In the genomic region with DNA sequence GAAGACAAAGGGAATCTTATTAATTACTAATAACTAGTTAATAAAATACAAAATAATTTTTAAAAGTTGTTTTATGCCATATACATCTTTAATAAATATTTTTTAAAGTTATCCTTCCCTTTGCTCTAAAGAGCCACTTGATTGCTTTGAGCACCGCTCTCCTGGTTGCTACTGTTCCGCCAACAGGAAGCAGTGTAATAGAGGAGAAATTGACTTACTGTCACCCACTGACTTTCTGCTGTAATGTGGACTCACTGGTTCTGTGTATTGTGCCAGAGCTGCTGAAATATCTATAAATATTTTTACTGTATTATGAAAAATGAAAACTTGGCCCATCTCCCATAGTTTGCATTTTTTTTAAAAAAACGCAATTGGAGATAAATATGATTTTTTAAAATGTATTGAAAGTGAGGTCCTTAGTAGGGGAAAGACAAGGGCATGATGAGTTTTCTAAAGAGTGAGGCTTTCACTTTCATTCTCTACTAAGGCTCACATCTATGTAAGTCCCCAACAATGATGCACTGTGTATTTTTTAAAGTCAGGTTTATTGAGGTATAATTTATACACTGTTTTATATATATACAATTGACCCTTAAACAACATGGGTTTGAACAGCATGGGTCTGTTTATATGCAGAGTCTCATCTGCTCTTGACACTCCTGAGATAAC, we compare ENCODE assay signal across 21 cellular contexts.
A peak's percentile ranks its signal among the peaks of the same experiment; 100 is the strongest.
DNase-seq lines count a peak whose midpoint lies in the region; ATAC-seq and TF ChIP-seq lines count a peak whose summit lies in the region.
"Had no signal": no experiment of that assay in that cellular context is flagged by ENCODE, and none has a peak within 500 bp of the region (broad histone marks: within the 10 kb centered on the region; RNA-seq: fewer than 3 reads in every experiment).

No MANE protein-coding gene starts in this region.

- H4K20me1 ChIP-seq in GM23338 (replicated peaks; ENCODE audit: insufficient read depth): no peaks in the 10 kb centered on the region

- H3K4me3 ChIP-seq in GM12865 (ENCODE audit: low read depth, low read length): no peak overlapping the region; the same call in 1 of the 2 replicates
- H3K4me3 ChIP-seq in GM23338: no peak overlapping the region
- no peak overlapping the region for H3K4me3 ChIP-seq in A673 (ENCODE audit: low read depth, low read length, poor library complexity, severe bottlenecking)
- H3K4me3 ChIP-seq: MG63, sigmoid colon, vagina had no signal

- H3K9me3 ChIP-seq in A673 (ENCODE audit: low read depth, low read length, poor library complexity, severe bottlenecking): no peaks in the 10 kb centered on the region
- H3K9me3 ChIP-seq: MG63, vagina had no signal

- H3F3A ChIP-seq in GM23338 (replicated peaks; ENCODE audit: low read depth): no peaks in the 10 kb centered on the region

- POLR2A ChIA-PET in A673 (lab: Charles Lee; ENCODE audit: low non-redundant PET): no interaction called here

- DNase-seq in GM12865 (ENCODE audit: low read depth) (peak; percentile 40), GM23338 (ENCODE audit: low spot score) (no peak), anterior cingulate cortex (lab: John Stamatoyannopoulos, UW) (no peak), NCI-H82 (lab: John Stamatoyannopoulos, UW) (no peak), A673 (ENCODE audit: low spot score) (no peak), NCI-H187 (lab: John Stamatoyannopoulos, UW) (no peak)
- DNase-seq: activated CD4-positive, alpha-beta memory T cell treated with anti-CD3 and anti-CD28 coated beads, Interleukin-2, amount 10 ng/mL, durations not matched to agents 7 days and 5 days; caudate nucleus; effector memory CD4-positive, alpha-beta T cell; glutamatergic neuron; MG63; NCI-H1694 treated with DMSO at 0.1 percent for 48 hours; NCI-H446; SHP77 treated with DMSO at 0.1 percent for 48 hours; sigmoid colon; stimulated activated CD4-positive, alpha-beta T cell treated with anti-CD3 and anti-CD28 coated beads, Interleukin-1b, Interleukin-23, amount 100 ng/mL, for 48 hours; T-helper 1 cell had no signal

- H3K9me3 Mint-ChIP-seq in GM23338: peaks cover 18% of the 10 kb centered on the region; the same call in 2 of the 3 replicates
- H3K9me3 Mint-ChIP-seq: activated CD4-positive, alpha-beta memory T cell treated with anti-CD3 and anti-CD28 coated beads, Interleukin-2, amount 10 ng/mL, durations not matched to agents 7 days and 5 days had no signal

- peak overlapping the region; percentile 30 for H3K4me2 ChIP-seq in GM23338

- H3K27ac Mint-ChIP-seq in GM23338: no peak overlapping the region
- H3K27ac Mint-ChIP-seq: activated CD4-positive, alpha-beta memory T cell treated with anti-CD3 and anti-CD28 coated beads, Interleukin-2, amount 10 ng/mL, durations not matched to agents 7 days and 5 days had no signal

- H3K4me3 Mint-ChIP-seq in GM23338: no peak overlapping the region
- H3K4me3 Mint-ChIP-seq: activated CD4-positive, alpha-beta memory T cell treated with anti-CD3 and anti-CD28 coated beads, Interleukin-2, amount 10 ng/mL, durations not matched to agents 7 days and 5 days had no signal

- H3K27me3 ChIP-seq in GM23338 (ENCODE audit: insufficient read depth) (no peaks in the 10 kb centered on the region), A673 (replicated peaks; ENCODE audit: insufficient read depth, low read depth, low read length, poor library complexity) (no peaks in the 10 kb centered on the region)
- H3K27me3 ChIP-seq: MG63, sigmoid colon, vagina had no signal

- H3K27me3 Mint-ChIP-seq in GM23338 (ENCODE audit: insufficient read depth, low read depth, poor library complexity): peaks cover 3% of the 10 kb centered on the region

- BruUV-seq in A673 (replicated peaks; lab: Mats Ljungman, UMichigan): no TSS peak

- peaks cover 59% of the 10 kb centered on the region for H3K4me1 Mint-ChIP-seq in GM23338
- H3K4me1 Mint-ChIP-seq: activated CD4-positive, alpha-beta memory T cell treated with anti-CD3 and anti-CD28 coated beads, Interleukin-2, amount 10 ng/mL, durations not matched to agents 7 days and 5 days had no signal

- intact Hi-C loops in A673 (cut with micrococcal nuclease; ENCODE audit: unreplicated experiment): loop anchor here (5.0 kb wide), 2 partner anchors 92 to 312 kb away; no protein-coding TSS in a partner anchor

- H3K36me3 Mint-ChIP-seq in GM23338 (ENCODE audit: low read depth): peaks cover 36% of the 10 kb centered on the region

- H3K27ac ChIP-seq in GM23338 (ENCODE audit: low read depth): no peak overlapping the region
- no peak overlapping the region for H3K27ac ChIP-seq in A673 (ENCODE audit: low read depth, low read length, poor library complexity, severe bottlenecking)
- H3K27ac ChIP-seq: sigmoid colon, vagina, VCaP had no signal

- ATAC-seq in GM18870 (IDR thresholded peaks at IDR 0.05; ENCODE audit: unreplicated experiment) (peak; percentile 78), GM23338 (no peak), HG03521 (IDR thresholded peaks at IDR 0.05; ENCODE audit: unreplicated experiment) (peak; percentile 53)

- H2AFZ ChIP-seq in GM23338: no peak overlapping the region

- H3K4me1 ChIP-seq in GM23338 (ENCODE audit: insufficient read depth) (peaks cover 58% of the 10 kb centered on the region), A673 (ENCODE audit: insufficient read depth, low read length, poor library complexity, severe bottlenecking) (no peaks in the 10 kb centered on the region)
- H3K4me1 ChIP-seq: sigmoid colon, vagina had no signal

- CTCF ChIA-PET in A673 (lab: Charles Lee): no interaction called here

- H3K36me3 ChIP-seq in GM23338 (ENCODE audit: insufficient read depth): 0 out of 2 replicates have a peak, but pooled peaks cover 6% of the 10 kb centered on the region
- no peaks in the 10 kb centered on the region for H3K36me3 ChIP-seq in A673 (ENCODE audit: insufficient read depth, low read length, poor library complexity, severe bottlenecking)
- H3K36me3 ChIP-seq: MG63, sigmoid colon, vagina had no signal

- H3K79me2 ChIP-seq in GM23338 (replicated peaks; ENCODE audit: insufficient read depth): peaks cover 14% of the 10 kb centered on the region

- peaks cover 3% of the 10 kb centered on the region; the same call in 1 of the 2 replicates for H3K9me2 ChIP-seq in GM23338 (ENCODE audit: insufficient read depth)

- TF ChIP-seq CTCF in GM12865 (IDR thresholded peaks at IDR 0.05; ENCODE audit: insufficient read depth, low read depth, low read length, missing control alignments): no peak
- no peak for TF ChIP-seq CTCF in GM23338 (conservative IDR thresholded peaks at IDR 0.05; ENCODE audit: low read depth in 2 of 2)
- no peak for TF ChIP-seq CTCF in A673 (conservative IDR thresholded peaks at IDR 0.05; ENCODE audit: low read depth, low read length)

TF ChIP-seq in GM23338, 12 proteins besides CTCF, POLR2A, EP300 and RAD21 (continues in another document):
- no peak for TF ChIP-seq JUNB (IDR thresholded peaks at IDR 0.05; ENCODE audit: unreplicated experiment)
- no peak for TF ChIP-seq ZNF331 (CRISPR knock-in tag; IDR thresholded peaks at IDR 0.05; ENCODE audit: low read depth)
- no peak for TF ChIP-seq EZH2 (IDR thresholded peaks at IDR 0.05; ENCODE audit: low read depth, unreplicated experiment)
- no peak for TF ChIP-seq CREB1 (CRISPR knock-in tag; IDR thresholded peaks at IDR 0.05; ENCODE audit: low read depth)
- TF ChIP-seq, protein P1, sequence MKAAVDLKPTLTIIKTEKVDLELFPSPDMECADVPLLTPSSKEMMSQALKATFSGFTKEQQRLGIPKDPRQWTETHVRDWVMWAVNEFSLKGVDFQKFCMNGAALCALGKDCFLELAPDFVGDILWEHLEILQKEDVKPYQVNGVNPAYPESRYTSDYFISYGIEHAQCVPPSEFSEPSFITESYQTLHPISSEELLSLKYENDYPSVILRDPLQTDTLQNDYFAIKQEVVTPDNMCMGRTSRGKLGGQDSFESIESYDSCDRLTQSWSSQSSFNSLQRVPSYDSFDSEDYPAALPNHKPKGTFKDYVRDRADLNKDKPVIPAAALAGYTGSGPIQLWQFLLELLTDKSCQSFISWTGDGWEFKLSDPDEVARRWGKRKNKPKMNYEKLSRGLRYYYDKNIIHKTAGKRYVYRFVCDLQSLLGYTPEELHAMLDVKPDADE (IDR thresholded peaks at IDR 0.05): no peak
- no peak for TF ChIP-seq POLR2AphosphoS5 (IDR thresholded peaks at IDR 0.05; ENCODE audit: low read depth)
- TF ChIP-seq, protein P2, sequence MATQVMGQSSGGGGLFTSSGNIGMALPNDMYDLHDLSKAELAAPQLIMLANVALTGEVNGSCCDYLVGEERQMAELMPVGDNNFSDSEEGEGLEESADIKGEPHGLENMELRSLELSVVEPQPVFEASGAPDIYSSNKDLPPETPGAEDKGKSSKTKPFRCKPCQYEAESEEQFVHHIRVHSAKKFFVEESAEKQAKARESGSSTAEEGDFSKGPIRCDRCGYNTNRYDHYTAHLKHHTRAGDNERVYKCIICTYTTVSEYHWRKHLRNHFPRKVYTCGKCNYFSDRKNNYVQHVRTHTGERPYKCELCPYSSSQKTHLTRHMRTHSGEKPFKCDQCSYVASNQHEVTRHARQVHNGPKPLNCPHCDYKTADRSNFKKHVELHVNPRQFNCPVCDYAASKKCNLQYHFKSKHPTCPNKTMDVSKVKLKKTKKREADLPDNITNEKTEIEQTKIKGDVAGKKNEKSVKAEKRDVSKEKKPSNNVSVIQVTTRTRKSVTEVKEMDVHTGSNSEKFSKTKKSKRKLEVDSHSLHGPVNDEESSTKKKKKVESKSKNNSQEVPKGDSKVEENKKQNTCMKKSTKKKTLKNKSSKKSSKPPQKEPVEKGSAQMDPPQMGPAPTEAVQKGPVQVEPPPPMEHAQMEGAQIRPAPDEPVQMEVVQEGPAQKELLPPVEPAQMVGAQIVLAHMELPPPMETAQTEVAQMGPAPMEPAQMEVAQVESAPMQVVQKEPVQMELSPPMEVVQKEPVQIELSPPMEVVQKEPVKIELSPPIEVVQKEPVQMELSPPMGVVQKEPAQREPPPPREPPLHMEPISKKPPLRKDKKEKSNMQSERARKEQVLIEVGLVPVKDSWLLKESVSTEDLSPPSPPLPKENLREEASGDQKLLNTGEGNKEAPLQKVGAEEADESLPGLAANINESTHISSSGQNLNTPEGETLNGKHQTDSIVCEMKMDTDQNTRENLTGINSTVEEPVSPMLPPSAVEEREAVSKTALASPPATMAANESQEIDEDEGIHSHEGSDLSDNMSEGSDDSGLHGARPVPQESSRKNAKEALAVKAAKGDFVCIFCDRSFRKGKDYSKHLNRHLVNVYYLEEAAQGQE (IDR thresholded peaks at IDR 0.05; ENCODE audit: unreplicated experiment): no peak
- TF ChIP-seq EZH2phosphoT487 (IDR thresholded peaks at IDR 0.05; ENCODE audit: unreplicated experiment): no peak
- TF ChIP-seq ZNF114 (CRISPR knock-in tag; IDR thresholded peaks at IDR 0.05): no peak
